9 cellular contexts compared by ENCODE assay signal in genomic region chr19:45442408-45442926, GRCh38. TPM values are rescaled to one million over a fixed set of nuclear protein-coding genes. Genes with fewer than 3 reads are reported as not detected.
A peak's percentile ranks its signal among the peaks of the same experiment; 100 is the strongest.
DNase-seq lines count a peak whose midpoint lies in the region; ATAC-seq and TF ChIP-seq lines count a peak whose summit lies in the region.
"Had no signal": no experiment of that assay in that cellular context is flagged by ENCODE, and none has a peak within 500 bp of the region (broad histone marks: within the 10 kb centered on the region; RNA-seq: fewer than 3 reads in every experiment).

No MANE protein-coding gene starts in this region.

- H3K36me3 Mint-ChIP-seq in activated T-cell treated with anti-CD3 and anti-CD28 coated beads, Interleukin-2, amount 50 U/mL, for 72 hours (ENCODE audit: insufficient read depth in 2 of 2) = no peaks in the 10 kb centered on the region
- peaks cover under 1% of the 10 kb centered on the region for H3K36me3 Mint-ChIP-seq in activated naive CD8-positive, alpha-beta T cell treated with anti-CD3 and anti-CD28 coated beads, Interleukin-2, amount 10 ng/mL, durations not matched to agents 7 days and 5 days

- H2AK5ac ChIP-seq in mesendoderm (ENCODE audit: low read length) = no peak overlapping the region

- H4K5ac ChIP-seq in mesendoderm (ENCODE audit: low read length) = no peak overlapping the region

- no peak overlapping the region for H3K18ac ChIP-seq in mesendoderm (ENCODE audit: low read length)

- no peak overlapping the region for H3K23ac ChIP-seq in mesendoderm (ENCODE audit: low read length)

- H3K79me2 ChIP-seq in mesendoderm (ENCODE audit: control insufficient read depth, insufficient read depth, low read length) = no peaks in the 10 kb centered on the region

- peaks cover 40% of the 10 kb centered on the region for H3K4me1 Mint-ChIP-seq in activated T-cell treated with anti-CD3 and anti-CD28 coated beads, Interleukin-2, amount 50 U/mL, for 72 hours (ENCODE audit: low read depth)
- H3K4me1 Mint-ChIP-seq in activated naive CD8-positive, alpha-beta T cell treated with anti-CD3 and anti-CD28 coated beads, Interleukin-2, amount 10 ng/mL, durations not matched to agents 7 days and 5 days = peaks cover 31% of the 10 kb centered on the region

- H3K27me3 ChIP-seq in mesendoderm (ENCODE audit: insufficient read depth, low read length, poor library complexity) (no peaks in the 10 kb centered on the region), suprapubic skin (no peaks in the 10 kb centered on the region)

- H3K27me3 Mint-ChIP-seq in activated T-cell treated with anti-CD3 and anti-CD28 coated beads, Interleukin-2, amount 50 U/mL, for 72 hours (ENCODE audit: low read depth) = no peaks in the 10 kb centered on the region
- no peaks in the 10 kb centered on the region for H3K27me3 Mint-ChIP-seq in activated naive CD8-positive, alpha-beta T cell treated with anti-CD3 and anti-CD28 coated beads, Interleukin-2, amount 10 ng/mL, durations not matched to agents 7 days and 5 days

- no peak overlapping the region for H3K4ac ChIP-seq in mesendoderm (ENCODE audit: low read depth, low read length)

- no CpG with 5 or more reads among the region's 3 CpGs for WGBS in mesendoderm (ENCODE audit: extremely low coverage, insufficient coverage, low lambda C conversion rate)
- WGBS in suprapubic skin = 81% methylated on average over 3 of the region's 3 CpGs

- TF ChIP-seq POLR2A in suprapubic skin (IDR thresholded peaks at IDR 0.05) = no peak

- H4K8ac ChIP-seq in mesendoderm (ENCODE audit: low read depth, low read length) = no peak overlapping the region

- H3K9me3 Mint-ChIP-seq in activated T-cell treated with anti-CD3 and anti-CD28 coated beads, Interleukin-2, amount 50 U/mL, for 72 hours = no peaks in the 10 kb centered on the region
- H3K9me3 Mint-ChIP-seq in activated naive CD8-positive, alpha-beta T cell treated with anti-CD3 and anti-CD28 coated beads, Interleukin-2, amount 10 ng/mL, durations not matched to agents 7 days and 5 days = no peaks in the 10 kb centered on the region

- no peak overlapping the region for H2BK120ac ChIP-seq in mesendoderm (ENCODE audit: low read depth, low read length)

- H2BK15ac ChIP-seq in mesendoderm (replicated peaks; ENCODE audit: low read depth) = no peak overlapping the region

- peak overlapping the region; percentile 88 for H3K4me3 Mint-ChIP-seq in activated T-cell treated with anti-CD3 and anti-CD28 coated beads, Interleukin-2, amount 50 U/mL, for 72 hours
- H3K4me3 Mint-ChIP-seq in activated naive CD8-positive, alpha-beta T cell treated with anti-CD3 and anti-CD28 coated beads, Interleukin-2, amount 10 ng/mL, durations not matched to agents 7 days and 5 days = peak overlapping the region; percentile 82

- H3K79me1 ChIP-seq in mesendoderm (ENCODE audit: low read length) = no peaks in the 10 kb centered on the region

- no peak for ATAC-seq in activated T-cell treated with anti-CD3 and anti-CD28 coated beads, Interleukin-2, amount 50 U/mL, for 72 hours (replicated peaks in 1 of 2)
- no peak for ATAC-seq in activated naive CD8-positive, alpha-beta T cell treated with anti-CD3 and anti-CD28 coated beads, Interleukin-2, amount 10 ng/mL, durations not matched to agents 7 days and 5 days (ENCODE audit: low read depth)

- H3K4me1 ChIP-seq in mesendoderm (ENCODE audit: control insufficient read depth, low read depth, low read length) = peaks cover 5% of the 10 kb centered on the region
- peaks cover 66% of the 10 kb centered on the region for H3K4me1 ChIP-seq in suprapubic skin

- H3K56ac ChIP-seq in mesendoderm (ENCODE audit: low read length) = peak overlapping the region; percentile 26

- POLR2A ChIA-PET in activated naive CD8-positive, alpha-beta T cell treated with anti-CD3 and anti-CD28 coated beads, Interleukin-2, amount 10 ng/mL, durations not matched to agents 7 days and 5 days (lab: Charles Lee) = interaction anchor here (1.1 to 1.5 kb wide), 2 partner anchors 27 to 36 kb away, joined by 3 to 5 read pairs; no protein-coding TSS in a partner anchor

- peak overlapping the region; percentile 2 for H3K27ac Mint-ChIP-seq in activated T-cell treated with anti-CD3 and anti-CD28 coated beads, Interleukin-2, amount 50 U/mL, for 72 hours
- H3K27ac Mint-ChIP-seq in activated naive CD8-positive, alpha-beta T cell treated with anti-CD3 and anti-CD28 coated beads, Interleukin-2, amount 10 ng/mL, durations not matched to agents 7 days and 5 days = peak overlapping the region; percentile 53

- no peaks in the 10 kb centered on the region for H3K9me3 ChIP-seq in suprapubic skin

- no peak overlapping the region for H3K4me2 ChIP-seq in mesendoderm (ENCODE audit: low read length)

- no peak overlapping the region for H3K9ac ChIP-seq in mesendoderm (ENCODE audit: low read length)

- TF ChIP-seq CTCF in suprapubic skin (IDR thresholded peaks at IDR 0.05) = no peak

- TF ChIP-seq EP300 in suprapubic skin (IDR thresholded peaks at IDR 0.05) = no peak

- DNase-seq in activated T-cell treated with anti-CD3 and anti-CD28 coated beads, Interleukin-2, amount 50 U/mL, for 72 hours = no peak
- DNase-seq in activated T-cell treated with anti-CD3 and anti-CD28 coated beads for 4 hours = no peak
- DNase-seq in activated naive CD8-positive, alpha-beta T cell treated with anti-CD3 and anti-CD28 coated beads, Interleukin-2, amount 10 ng/mL, durations not matched to agents 7 days and 5 days = no peak
- DNase-seq in mesendoderm = no peak
- no peak for DNase-seq in suprapubic skin (ENCODE audit: low spot score in 2 of 2)
- no peak for DNase-seq in NCI-H187 (lab: John Stamatoyannopoulos, UW)
- no peak for DNase-seq in foreskin melanocyte
- no peak for DNase-seq in amniotic stem cell (lab: John Stamatoyannopoulos, UW)
- DNase-seq: MM.1S had no signal

- H3K4me3 ChIP-seq in mesendoderm (ENCODE audit: low read length) = no peak overlapping the region
- H3K4me3 ChIP-seq in suprapubic skin = no peak overlapping the region

- H2BK5ac ChIP-seq in mesendoderm (ENCODE audit: low read length) = no peak overlapping the region

- H3K36me3 ChIP-seq in mesendoderm (ENCODE audit: control insufficient read depth, insufficient read depth, low read length) (no peaks in the 10 kb centered on the region), suprapubic skin (no peaks in the 10 kb centered on the region)

- no peak overlapping the region for H3K27ac ChIP-seq in mesendoderm (ENCODE audit: low read depth, low read length)
- H3K27ac ChIP-seq in suprapubic skin = peak overlapping the region; percentile 96

RNA-seq across cellular contexts. Expression of gene ERCC1, which starts 18.8 kb away (rescaled TPM):
- 10 to 100 TPM; 71.0 to 73.9 TPM for total RNA-seq in activated T-cell treated with anti-CD3 and anti-CD28 coated beads, Interleukin-2, amount 50 U/mL, for 72 hours
- total RNA-seq in activated naive CD8-positive, alpha-beta T cell treated with anti-CD3 and anti-CD28 coated beads, Interleukin-2, amount 10 ng/mL, durations not matched to agents 7 days and 5 days = 10 to 100 TPM; 63.1 to 63.3 TPM
- polyA plus RNA-seq in mesendoderm (2013, experiment 1 of 2) = 41.5 TPM
- 39.9 TPM for polyA plus RNA-seq in mesendoderm (2013, experiment 2 of 2)
- 100 to 1,000 TPM; 102 to 120 (median 106) TPM for total RNA-seq in suprapubic skin

RNA-seq across cellular contexts. Expression of gene FOSB, which starts 25.3 kb away (rescaled TPM):
- total RNA-seq in activated T-cell treated with anti-CD3 and anti-CD28 coated beads, Interleukin-2, amount 50 U/mL, for 72 hours = 10 to 100 TPM; 20.3 to 24.6 TPM
- total RNA-seq in activated naive CD8-positive, alpha-beta T cell treated with anti-CD3 and anti-CD28 coated beads, Interleukin-2, amount 10 ng/mL, durations not matched to agents 7 days and 5 days = 10 to 100 TPM; 68.7 to 69.4 TPM
- 0.29 TPM for polyA plus RNA-seq in mesendoderm (2013, experiment 1 of 2)
- 0.34 TPM for polyA plus RNA-seq in mesendoderm (2013, experiment 2 of 2)
- 100 to 1,000 TPM; 326 to 676 (median 518) TPM for total RNA-seq in suprapubic skin

RNA-seq across cellular contexts. Expression of gene POLR1G, which starts 36.0 kb away (rescaled TPM):
- 1 to 10 TPM; 3.4 to 4.9 TPM for total RNA-seq in activated T-cell treated with anti-CD3 and anti-CD28 coated beads, Interleukin-2, amount 50 U/mL, for 72 hours
- 1 to 10 TPM; 6.0 to 6.3 TPM for total RNA-seq in activated naive CD8-positive, alpha-beta T cell treated with anti-CD3 and anti-CD28 coated beads, Interleukin-2, amount 10 ng/mL, durations not matched to agents 7 days and 5 days
- 53.1 TPM for polyA plus RNA-seq in mesendoderm (2013, experiment 1 of 2)
- 52.0 TPM for polyA plus RNA-seq in mesendoderm (2013, experiment 2 of 2)
- 10 to 100 TPM in 2 of 4 donors, 1 to 10 TPM in 2; 4.7 to 12.2 (median 8.0) TPM for total RNA-seq in suprapubic skin

RNA-seq across cellular contexts. Expression of gene PPP1R13L, which starts 37.6 kb away (rescaled TPM):
- total RNA-seq in activated T-cell treated with anti-CD3 and anti-CD28 coated beads, Interleukin-2, amount 50 U/mL, for 72 hours = 10 to 100 TPM; 22.7 to 32.0 TPM
- 10 to 100 TPM; 20.2 to 25.7 TPM for total RNA-seq in activated naive CD8-positive, alpha-beta T cell treated with anti-CD3 and anti-CD28 coated beads, Interleukin-2, amount 10 ng/mL, durations not matched to agents 7 days and 5 days
- polyA plus RNA-seq in mesendoderm (2013, experiment 1 of 2) = 40.0 TPM
- 39.1 TPM for polyA plus RNA-seq in mesendoderm (2013, experiment 2 of 2)
- 100 to 1,000 TPM; 195 to 597 (median 280) TPM for total RNA-seq in suprapubic skin

RNA-seq across cellular contexts. Expression of gene RTN2, which starts 54.4 kb away (rescaled TPM):
- 1 to 10 TPM; 4.1 to 4.9 TPM for total RNA-seq in activated T-cell treated with anti-CD3 and anti-CD28 coated beads, Interleukin-2, amount 50 U/mL, for 72 hours
- 1 to 10 TPM; 3.0 to 3.3 TPM for total RNA-seq in activated naive CD8-positive, alpha-beta T cell treated with anti-CD3 and anti-CD28 coated beads, Interleukin-2, amount 10 ng/mL, durations not matched to agents 7 days and 5 days
- 17.1 TPM for polyA plus RNA-seq in mesendoderm (2013, experiment 1 of 2)
- polyA plus RNA-seq in mesendoderm (2013, experiment 2 of 2) = 17.0 TPM
- 10 to 100 TPM in 2 of 4 donors, 1 to 10 TPM in 2; 5.4 to 12.2 (median 10.7) TPM for total RNA-seq in suprapubic skin

Comparison
In these comparisons a context has a peak if more than half of its experiments do, and no peak if none do; other contexts are left out.
1. RNA of gene FOSB, which starts 25.3 kb away (total RNA-seq): 326 to 676 TPM in suprapubic skin; 68.7 to 69.4 TPM in activated naive CD8-positive, alpha-beta T cell treated with anti-CD3 and anti-CD28 coated beads, Interleukin-2, amount 10 ng/mL, durations not matched to agents 7 days and 5 days and 20.3 to 24.6 TPM in activated T-cell treated with anti-CD3 and anti-CD28 coated beads, Interleukin-2, amount 50 U/mL, for 72 hours; every median in the first group is over 4 times any median in the second.